ENCODE assay signal across 2 cellular contexts in the genomic region with DNA sequence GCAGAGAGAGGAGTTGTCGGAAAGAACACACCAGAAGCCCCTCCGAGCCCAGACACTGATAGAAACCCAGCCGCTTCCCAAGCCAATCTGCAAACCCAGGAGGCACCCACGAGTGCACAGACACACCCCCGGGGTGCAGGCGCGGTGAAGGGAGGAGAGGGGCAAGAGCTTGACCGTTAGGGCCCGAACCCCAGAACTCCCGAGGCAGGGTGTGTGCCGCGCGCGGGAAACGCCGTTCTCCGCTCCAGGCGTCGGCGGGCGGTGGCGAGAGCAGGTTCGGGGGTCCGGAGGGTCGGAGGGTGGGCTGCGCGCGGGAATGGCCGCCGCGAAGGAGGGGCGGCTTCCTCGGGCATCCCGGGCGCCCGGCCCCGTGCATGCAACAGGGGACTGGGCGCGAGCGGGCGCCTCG.
TF ChIP-seq lines count a peak whose summit lies in the region.

No MANE protein-coding gene starts in this region.

TF ChIP-seq in K562, 482 proteins besides CTCF, POLR2A, EP300 and RAD21 (continues in another document):
- TF ChIP-seq, protein P1, sequence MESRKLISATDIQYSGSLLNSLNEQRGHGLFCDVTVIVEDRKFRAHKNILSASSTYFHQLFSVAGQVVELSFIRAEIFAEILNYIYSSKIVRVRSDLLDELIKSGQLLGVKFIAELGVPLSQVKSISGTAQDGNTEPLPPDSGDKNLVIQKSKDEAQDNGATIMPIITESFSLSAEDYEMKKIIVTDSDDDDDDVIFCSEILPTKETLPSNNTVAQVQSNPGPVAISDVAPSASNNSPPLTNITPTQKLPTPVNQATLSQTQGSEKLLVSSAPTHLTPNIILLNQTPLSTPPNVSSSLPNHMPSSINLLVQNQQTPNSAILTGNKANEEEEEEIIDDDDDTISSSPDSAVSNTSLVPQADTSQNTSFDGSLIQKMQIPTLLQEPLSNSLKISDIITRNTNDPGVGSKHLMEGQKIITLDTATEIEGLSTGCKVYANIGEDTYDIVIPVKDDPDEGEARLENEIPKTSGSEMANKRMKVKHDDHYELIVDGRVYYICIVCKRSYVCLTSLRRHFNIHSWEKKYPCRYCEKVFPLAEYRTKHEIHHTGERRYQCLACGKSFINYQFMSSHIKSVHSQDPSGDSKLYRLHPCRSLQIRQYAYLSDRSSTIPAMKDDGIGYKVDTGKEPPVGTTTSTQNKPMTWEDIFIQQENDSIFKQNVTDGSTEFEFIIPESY (CRISPR knock-in tag; IDR thresholded peaks at IDR 0.05), result peak; percentile 14; the same call in 1 of the 2 replicates
- no peak for TF ChIP-seq NR1H2 (CRISPR knock-in tag; IDR thresholded peaks at IDR 0.05)
- TF ChIP-seq POLR3G (IDR thresholded peaks at IDR 0.05; ENCODE audit: extremely low read depth, insufficient read length, insufficient replicate concordance), result no peak
- TF ChIP-seq SAP30 (IDR thresholded peaks at IDR 0.05; ENCODE audit: borderline replicate concordance, insufficient read depth, low read depth, low read length, poor library complexity, severe bottlenecking), result no peak
- TF ChIP-seq TEAD4 (IDR thresholded peaks at IDR 0.05; ENCODE audit: low read length), result no peak
- no peak for TF ChIP-seq TEAD4 (CRISPR knock-in tag; IDR thresholded peaks at IDR 0.05; ENCODE audit: borderline replicate concordance)
- TF ChIP-seq, protein P2, sequence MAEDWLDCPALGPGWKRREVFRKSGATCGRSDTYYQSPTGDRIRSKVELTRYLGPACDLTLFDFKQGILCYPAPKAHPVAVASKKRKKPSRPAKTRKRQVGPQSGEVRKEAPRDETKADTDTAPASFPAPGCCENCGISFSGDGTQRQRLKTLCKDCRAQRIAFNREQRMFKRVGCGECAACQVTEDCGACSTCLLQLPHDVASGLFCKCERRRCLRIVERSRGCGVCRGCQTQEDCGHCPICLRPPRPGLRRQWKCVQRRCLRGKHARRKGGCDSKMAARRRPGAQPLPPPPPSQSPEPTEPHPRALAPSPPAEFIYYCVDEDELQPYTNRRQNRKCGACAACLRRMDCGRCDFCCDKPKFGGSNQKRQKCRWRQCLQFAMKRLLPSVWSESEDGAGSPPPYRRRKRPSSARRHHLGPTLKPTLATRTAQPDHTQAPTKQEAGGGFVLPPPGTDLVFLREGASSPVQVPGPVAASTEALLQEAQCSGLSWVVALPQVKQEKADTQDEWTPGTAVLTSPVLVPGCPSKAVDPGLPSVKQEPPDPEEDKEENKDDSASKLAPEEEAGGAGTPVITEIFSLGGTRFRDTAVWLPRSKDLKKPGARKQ (CRISPR knock-in tag; IDR thresholded peaks at IDR 0.05), result no peak
- TF ChIP-seq, protein P3, sequence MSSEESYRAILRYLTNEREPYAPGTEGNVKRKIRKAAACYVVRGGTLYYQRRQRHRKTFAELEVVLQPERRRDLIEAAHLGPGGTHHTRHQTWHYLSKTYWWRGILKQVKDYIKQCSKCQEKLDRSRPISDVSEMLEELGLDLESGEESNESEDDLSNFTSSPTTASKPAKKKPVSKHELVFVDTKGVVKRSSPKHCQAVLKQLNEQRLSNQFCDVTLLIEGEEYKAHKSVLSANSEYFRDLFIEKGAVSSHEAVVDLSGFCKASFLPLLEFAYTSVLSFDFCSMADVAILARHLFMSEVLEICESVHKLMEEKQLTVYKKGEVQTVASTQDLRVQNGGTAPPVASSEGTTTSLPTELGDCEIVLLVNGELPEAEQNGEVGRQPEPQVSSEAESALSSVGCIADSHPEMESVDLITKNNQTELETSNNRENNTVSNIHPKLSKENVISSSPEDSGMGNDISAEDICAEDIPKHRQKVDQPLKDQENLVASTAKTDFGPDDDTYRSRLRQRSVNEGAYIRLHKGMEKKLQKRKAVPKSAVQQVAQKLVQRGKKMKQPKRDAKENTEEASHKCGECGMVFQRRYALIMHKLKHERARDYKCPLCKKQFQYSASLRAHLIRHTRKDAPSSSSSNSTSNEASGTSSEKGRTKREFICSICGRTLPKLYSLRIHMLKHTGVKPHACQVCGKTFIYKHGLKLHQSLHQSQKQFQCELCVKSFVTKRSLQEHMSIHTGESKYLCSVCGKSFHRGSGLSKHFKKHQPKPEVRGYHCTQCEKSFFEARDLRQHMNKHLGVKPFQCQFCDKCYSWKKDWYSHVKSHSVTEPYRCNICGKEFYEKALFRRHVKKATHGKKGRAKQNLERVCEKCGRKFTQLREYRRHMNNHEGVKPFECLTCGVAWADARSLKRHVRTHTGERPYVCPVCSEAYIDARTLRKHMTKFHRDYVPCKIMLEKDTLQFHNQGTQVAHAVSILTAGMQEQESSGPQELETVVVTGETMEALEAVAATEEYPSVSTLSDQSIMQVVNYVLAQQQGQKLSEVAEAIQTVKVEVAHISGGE (CRISPR knock-in tag; IDR thresholded peaks at IDR 0.05), result no peak
- no peak for TF ChIP-seq JUND (IDR thresholded peaks at IDR 0.05; ENCODE audit: borderline replicate concordance, low read depth, low read length)
- no peak for TF ChIP-seq JUND (tag; IDR thresholded peaks at IDR 0.05; ENCODE audit: borderline replicate concordance, low read depth, low read length)
- TF ChIP-seq, protein P4, sequence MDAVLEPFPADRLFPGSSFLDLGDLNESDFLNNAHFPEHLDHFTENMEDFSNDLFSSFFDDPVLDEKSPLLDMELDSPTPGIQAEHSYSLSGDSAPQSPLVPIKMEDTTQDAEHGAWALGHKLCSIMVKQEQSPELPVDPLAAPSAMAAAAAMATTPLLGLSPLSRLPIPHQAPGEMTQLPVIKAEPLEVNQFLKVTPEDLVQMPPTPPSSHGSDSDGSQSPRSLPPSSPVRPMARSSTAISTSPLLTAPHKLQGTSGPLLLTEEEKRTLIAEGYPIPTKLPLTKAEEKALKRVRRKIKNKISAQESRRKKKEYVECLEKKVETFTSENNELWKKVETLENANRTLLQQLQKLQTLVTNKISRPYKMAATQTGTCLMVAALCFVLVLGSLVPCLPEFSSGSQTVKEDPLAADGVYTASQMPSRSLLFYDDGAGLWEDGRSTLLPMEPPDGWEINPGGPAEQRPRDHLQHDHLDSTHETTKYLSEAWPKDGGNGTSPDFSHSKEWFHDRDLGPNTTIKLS (IDR thresholded peaks at IDR 0.05; ENCODE audit: borderline replicate concordance, low read depth), result no peak
- no peak for TF ChIP-seq ZNF644 (tag; IDR thresholded peaks at IDR 0.05; ENCODE audit: low read depth)

TF ChIP-seq in HepG2, 621 proteins besides CTCF, POLR2A, EP300 and RAD21 (continues in another document):
- TF ChIP-seq ARID2 (CRISPR knock-in tag; IDR thresholded peaks at IDR 0.05; ENCODE audit: borderline replicate concordance) (peak; percentile 24; the same call in 1 of the 2 replicates), ZSCAN21 (CRISPR knock-in tag; IDR thresholded peaks at IDR 0.05; ENCODE audit: borderline replicate concordance) (peak; percentile 50; the same call in 1 of the 2 replicates), HNRNPLL (IDR thresholded peaks at IDR 0.05; ENCODE audit: low read depth, low read length, poor library complexity, severe bottlenecking) (peak; percentile 47), SMARCC2 (IDR thresholded peaks at IDR 0.05) (no peak), ZNF598 (CRISPR knock-in tag; IDR thresholded peaks at IDR 0.05; ENCODE audit: borderline replicate concordance) (peak; percentile 46; the same call in 1 of the 2 replicates), ZNF446 (CRISPR knock-in tag; IDR thresholded peaks at IDR 0.05) (no peak; the same call in 1 of the 2 replicates), ISX (CRISPR knock-in tag; conservative IDR thresholded peaks at IDR 0.05) (0 out of 2 replicates have a peak, but pooled peaks have one; percentile 45)
- TF ChIP-seq, protein P5, sequence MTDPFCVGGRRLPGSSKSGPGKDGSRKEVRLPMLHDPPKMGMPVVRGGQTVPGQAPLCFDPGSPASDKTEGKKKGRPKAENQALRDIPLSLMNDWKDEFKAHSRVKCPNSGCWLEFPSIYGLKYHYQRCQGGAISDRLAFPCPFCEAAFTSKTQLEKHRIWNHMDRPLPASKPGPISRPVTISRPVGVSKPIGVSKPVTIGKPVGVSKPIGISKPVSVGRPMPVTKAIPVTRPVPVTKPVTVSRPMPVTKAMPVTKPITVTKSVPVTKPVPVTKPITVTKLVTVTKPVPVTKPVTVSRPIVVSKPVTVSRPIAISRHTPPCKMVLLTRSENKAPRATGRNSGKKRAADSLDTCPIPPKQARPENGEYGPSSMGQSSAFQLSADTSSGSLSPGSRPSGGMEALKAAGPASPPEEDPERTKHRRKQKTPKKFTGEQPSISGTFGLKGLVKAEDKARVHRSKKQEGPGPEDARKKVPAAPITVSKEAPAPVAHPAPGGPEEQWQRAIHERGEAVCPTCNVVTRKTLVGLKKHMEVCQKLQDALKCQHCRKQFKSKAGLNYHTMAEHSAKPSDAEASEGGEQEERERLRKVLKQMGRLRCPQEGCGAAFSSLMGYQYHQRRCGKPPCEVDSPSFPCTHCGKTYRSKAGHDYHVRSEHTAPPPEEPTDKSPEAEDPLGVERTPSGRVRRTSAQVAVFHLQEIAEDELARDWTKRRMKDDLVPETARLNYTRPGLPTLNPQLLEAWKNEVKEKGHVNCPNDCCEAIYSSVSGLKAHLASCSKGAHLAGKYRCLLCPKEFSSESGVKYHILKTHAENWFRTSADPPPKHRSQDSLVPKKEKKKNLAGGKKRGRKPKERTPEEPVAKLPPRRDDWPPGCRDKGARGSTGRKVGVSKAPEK (CRISPR knock-in tag; IDR thresholded peaks at IDR 0.05; ENCODE audit: borderline replicate concordance), result 0 out of 2 replicates have a peak, but pooled peaks have one; percentile 53
- TF ChIP-seq, protein P6, sequence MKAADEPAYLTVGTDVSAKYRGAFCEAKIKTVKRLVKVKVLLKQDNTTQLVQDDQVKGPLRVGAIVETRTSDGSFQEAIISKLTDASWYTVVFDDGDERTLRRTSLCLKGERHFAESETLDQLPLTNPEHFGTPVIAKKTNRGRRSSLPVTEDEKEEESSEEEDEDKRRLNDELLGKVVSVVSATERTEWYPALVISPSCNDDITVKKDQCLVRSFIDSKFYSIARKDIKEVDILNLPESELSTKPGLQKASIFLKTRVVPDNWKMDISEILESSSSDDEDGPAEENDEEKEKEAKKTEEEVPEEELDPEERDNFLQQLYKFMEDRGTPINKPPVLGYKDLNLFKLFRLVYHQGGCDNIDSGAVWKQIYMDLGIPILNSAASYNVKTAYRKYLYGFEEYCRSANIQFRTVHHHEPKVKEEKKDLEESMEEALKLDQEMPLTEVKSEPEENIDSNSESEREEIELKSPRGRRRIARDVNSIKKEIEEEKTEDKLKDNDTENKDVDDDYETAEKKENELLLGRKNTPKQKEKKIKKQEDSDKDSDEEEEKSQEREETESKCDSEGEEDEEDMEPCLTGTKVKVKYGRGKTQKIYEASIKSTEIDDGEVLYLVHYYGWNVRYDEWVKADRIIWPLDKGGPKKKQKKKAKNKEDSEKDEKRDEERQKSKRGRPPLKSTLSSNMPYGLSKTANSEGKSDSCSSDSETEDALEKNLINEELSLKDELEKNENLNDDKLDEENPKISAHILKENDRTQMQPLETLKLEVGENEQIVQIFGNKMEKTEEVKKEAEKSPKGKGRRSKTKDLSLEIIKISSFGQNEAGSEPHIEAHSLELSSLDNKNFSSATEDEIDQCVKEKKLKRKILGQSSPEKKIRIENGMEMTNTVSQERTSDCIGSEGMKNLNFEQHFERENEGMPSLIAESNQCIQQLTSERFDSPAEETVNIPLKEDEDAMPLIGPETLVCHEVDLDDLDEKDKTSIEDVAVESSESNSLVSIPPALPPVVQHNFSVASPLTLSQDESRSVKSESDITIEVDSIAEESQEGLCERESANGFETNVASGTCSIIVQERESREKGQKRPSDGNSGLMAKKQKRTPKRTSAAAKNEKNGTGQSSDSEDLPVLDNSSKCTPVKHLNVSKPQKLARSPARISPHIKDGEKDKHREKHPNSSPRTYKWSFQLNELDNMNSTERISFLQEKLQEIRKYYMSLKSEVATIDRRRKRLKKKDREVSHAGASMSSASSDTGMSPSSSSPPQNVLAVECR (CRISPR knock-in tag; IDR thresholded peaks at IDR 0.05; ENCODE audit: borderline replicate concordance), result peak; percentile 21; the same call in 1 of the 2 replicates
- TF ChIP-seq, protein P7, sequence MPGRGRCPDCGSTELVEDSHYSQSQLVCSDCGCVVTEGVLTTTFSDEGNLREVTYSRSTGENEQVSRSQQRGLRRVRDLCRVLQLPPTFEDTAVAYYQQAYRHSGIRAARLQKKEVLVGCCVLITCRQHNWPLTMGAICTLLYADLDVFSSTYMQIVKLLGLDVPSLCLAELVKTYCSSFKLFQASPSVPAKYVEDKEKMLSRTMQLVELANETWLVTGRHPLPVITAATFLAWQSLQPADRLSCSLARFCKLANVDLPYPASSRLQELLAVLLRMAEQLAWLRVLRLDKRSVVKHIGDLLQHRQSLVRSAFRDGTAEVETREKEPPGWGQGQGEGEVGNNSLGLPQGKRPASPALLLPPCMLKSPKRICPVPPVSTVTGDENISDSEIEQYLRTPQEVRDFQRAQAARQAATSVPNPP (CRISPR knock-in tag; IDR thresholded peaks at IDR 0.05), result 0 out of 2 replicates have a peak, but pooled peaks have one; percentile 35
- TF ChIP-seq, protein P8, sequence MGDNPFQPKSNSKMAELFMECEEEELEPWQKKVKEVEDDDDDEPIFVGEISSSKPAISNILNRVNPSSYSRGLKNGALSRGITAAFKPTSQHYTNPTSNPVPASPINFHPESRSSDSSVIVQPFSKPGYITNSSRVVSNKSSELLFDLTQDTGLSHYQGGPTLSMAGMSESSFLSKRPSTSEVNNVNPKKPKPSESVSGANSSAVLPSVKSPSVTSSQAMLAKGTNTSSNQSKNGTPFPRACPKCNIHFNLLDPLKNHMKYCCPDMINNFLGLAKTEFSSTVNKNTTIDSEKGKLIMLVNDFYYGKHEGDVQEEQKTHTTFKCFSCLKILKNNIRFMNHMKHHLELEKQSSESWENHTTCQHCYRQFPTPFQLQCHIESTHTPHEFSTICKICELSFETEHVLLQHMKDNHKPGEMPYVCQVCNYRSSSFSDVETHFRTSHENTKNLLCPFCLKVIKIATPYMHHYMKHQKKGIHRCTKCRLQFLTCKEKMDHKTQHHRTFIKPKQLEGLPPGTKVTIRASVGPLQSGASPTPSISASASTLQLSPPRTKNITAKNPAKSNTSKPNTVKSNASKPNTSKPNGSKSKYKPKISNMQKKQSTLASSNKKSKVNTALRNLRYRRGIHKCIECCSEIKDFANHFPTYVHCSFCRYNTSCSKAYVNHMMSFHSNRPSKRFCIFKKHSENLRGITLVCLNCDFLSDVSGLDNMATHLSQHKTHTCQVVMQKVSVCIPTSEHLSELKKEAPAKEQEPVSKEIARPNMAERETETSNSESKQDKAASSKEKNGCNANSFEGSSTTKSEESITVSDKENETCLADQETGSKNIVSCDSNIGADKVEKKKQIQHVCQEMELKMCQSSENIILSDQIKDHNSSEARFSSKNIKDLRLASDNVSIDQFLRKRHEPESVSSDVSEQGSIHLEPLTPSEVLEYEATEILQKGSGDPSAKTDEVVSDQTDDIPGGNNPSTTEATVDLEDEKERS (CRISPR knock-in tag; IDR thresholded peaks at IDR 0.05), result 0 out of 2 replicates have a peak, but pooled peaks have one; percentile 28
- TF ChIP-seq, protein P9, sequence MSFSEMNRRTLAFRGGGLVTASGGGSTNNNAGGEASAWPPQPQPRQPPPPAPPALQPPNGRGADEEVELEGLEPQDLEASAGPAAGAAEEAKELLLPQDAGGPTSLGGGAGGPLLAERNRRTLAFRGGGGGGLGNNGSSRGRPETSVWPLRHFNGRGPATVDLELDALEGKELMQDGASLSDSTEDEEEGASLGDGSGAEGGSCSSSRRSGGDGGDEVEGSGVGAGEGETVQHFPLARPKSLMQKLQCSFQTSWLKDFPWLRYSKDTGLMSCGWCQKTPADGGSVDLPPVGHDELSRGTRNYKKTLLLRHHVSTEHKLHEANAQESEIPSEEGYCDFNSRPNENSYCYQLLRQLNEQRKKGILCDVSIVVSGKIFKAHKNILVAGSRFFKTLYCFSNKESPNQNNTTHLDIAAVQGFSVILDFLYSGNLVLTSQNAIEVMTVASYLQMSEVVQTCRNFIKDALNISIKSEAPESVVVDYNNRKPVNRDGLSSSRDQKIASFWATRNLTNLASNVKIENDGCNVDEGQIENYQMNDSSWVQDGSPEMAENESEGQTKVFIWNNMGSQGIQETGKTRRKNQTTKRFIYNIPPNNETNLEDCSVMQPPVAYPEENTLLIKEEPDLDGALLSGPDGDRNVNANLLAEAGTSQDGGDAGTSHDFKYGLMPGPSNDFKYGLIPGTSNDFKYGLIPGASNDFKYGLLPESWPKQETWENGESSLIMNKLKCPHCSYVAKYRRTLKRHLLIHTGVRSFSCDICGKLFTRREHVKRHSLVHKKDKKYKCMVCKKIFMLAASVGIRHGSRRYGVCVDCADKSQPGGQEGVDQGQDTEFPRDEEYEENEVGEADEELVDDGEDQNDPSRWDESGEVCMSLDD (CRISPR knock-in tag; IDR thresholded peaks at IDR 0.05; ENCODE audit: borderline replicate concordance), result 0 out of 2 replicates have a peak, but pooled peaks have one; percentile 32
